Comparison of ENCODE assay signal across 1 cellular context in genomic region chr11:90908074-90908473, GRCh38.
TF ChIP-seq lines count a peak whose summit lies in the region.

No MANE protein-coding gene starts in this region.

TF ChIP-seq in endothelial cell of umbilical vein, 7 proteins besides CTCF, POLR2A, EP300 and RAD21:
- TF ChIP-seq FOS (IDR thresholded peaks at IDR 0.05; ENCODE audit: borderline replicate concordance, insufficient read depth, low read length) (no peak), EZH2 (IDR thresholded peaks at IDR 0.05; ENCODE audit: borderline replicate concordance, low read depth, low read length, severe bottlenecking) (no peak)
